8 cellular contexts compared by ENCODE assay signal in the genomic region with DNA sequence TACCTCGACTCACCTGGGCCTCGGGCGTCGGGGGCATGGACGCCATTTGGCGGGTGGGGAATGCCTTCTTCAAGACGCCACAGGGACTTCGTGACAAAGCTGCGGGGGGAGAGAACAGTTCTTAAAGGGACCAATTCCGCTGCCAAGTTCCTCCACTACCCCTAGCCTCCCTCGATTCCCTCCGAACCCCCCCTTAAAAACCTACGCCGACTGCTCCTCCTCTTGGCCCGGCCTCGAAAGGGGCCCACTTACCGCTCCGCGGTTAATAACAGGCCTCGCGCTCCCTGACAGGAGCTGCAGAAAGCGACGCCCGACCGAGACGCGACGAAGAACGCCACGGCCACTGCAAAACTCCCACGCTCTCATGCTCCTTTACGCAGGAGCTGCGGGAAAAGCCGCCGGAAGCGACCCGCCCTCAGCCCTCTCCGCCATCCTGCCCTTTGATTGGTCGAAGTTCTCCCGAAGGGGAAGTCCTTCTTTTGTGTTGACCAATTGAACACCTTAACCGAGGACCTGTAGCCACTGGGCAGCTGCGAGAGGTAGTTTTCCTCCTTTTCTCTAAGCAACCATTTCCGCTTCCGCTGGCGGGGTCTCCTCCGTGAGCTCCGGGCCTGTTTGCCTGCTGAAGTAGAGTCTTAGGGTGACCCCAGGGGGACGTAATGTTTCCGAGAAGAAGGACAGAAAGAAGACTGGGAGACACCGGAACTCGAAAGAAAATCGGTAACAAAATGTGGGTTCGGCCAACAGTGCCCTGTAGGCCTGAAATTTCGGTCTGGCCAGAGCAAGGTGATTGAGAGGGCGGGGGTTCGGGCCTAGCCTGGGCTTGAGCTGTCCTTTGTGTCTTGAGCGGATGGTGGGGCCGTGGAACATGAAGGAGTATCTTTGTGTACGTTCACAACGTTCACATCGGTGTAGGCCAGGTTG. TPM values are rescaled to one million over a fixed set of nuclear protein-coding genes. Genes with fewer than 3 reads are reported as not detected.
DNase-seq lines count a peak whose midpoint lies in the region; ATAC-seq and TF ChIP-seq lines count a peak whose summit lies in the region.

A gene (plus strand): TSS at position 573 of the 924 bp plus-strand sequence. CDS start 32,548 bp downstream, outside the sequence.
A gene with protein sequence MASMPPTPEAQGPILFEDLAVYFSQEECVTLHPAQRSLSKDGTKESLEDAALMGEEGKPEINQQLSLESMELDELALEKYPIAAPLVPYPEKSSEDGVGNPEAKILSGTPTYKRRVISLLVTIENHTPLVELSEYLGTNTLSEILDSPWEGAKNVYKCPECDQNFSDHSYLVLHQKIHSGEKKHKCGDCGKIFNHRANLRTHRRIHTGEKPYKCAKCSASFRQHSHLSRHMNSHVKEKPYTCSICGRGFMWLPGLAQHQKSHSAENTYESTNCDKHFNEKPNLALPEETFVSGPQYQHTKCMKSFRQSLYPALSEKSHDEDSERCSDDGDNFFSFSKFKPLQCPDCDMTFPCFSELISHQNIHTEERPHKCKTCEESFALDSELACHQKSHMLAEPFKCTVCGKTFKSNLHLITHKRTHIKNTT (minus strand): TSS at position 397 of the 924 bp plus-strand sequence. CDS start 351 bp downstream, at position 46.

- peaks cover 36% of the 10 kb centered on the region for H3K79me2 ChIP-seq in ACC112 (ENCODE audit: control insufficient read depth, insufficient read depth, low read length, unreplicated experiment)

- intact Hi-C loops in dorsolateral prefrontal cortex (cut with DNase I), result no loop called here

- H3K4me3 ChIP-seq in ACC112 (ENCODE audit: low read depth, low read length), result peak within 1 kb of the TSS; percentile 87
- peak within 1 kb of the TSS; percentile 42 to 82 (median 65) for H3K4me3 ChIP-seq in dorsolateral prefrontal cortex
- H3K4me3 ChIP-seq in liver (ENCODE audit: low read depth in 1 of 3, low read length in 3 of 3), result peak within 1 kb of the TSS; percentile 62 to 89 (median 83)

- TF ChIP-seq CTCF in dorsolateral prefrontal cortex (IDR thresholded peaks at IDR 0.05 in 54 of 56, conservative IDR thresholded peaks at IDR 0.05 in 2 of 56; ENCODE audit: low read depth in 1 of 56, partially characterized antibody in 56 of 56) (peak in 1 of 56 donors; percentile 25), liver (IDR thresholded peaks at IDR 0.05; ENCODE audit: low read depth, low read length, missing input control) (no peak)

- H3K4me1 ChIP-seq in ACC112 (ENCODE audit: control insufficient read depth, insufficient read depth, low read length, unreplicated experiment) (peaks cover 6% of the 10 kb centered on the region), liver (ENCODE audit: control insufficient read depth in 4 of 4, insufficient read depth in 4 of 4, low read length in 3 of 4) (peaks cover 0 to 16% (median 8%) of the 10 kb centered on the region in 4 donors)

- H3K36me3 ChIP-seq in ACC112 (ENCODE audit: insufficient read depth, low read length) (peaks cover 16% of the 10 kb centered on the region), liver (ENCODE audit: control insufficient read depth in 4 of 4, insufficient read depth in 3 of 4, low read depth in 1 of 4, low read length in 3 of 4) (peaks cover 0 to 15% (median 4%) of the 10 kb centered on the region in 4 donors)

- H3K27ac ChIP-seq in ACC112 (ENCODE audit: low read depth, low read length), result peak within 1 kb of the TSS; percentile 84
- peak within 1 kb of the TSS in 49 of 59 donors; percentile 10 to 86 (median 62) for H3K27ac ChIP-seq in dorsolateral prefrontal cortex
- H3K27ac ChIP-seq in liver (ENCODE audit: low read depth in 1 of 2, low read length in 2 of 2), result peak within 1 kb of the TSS; percentile 25 to 41

- peak within 1 kb of the TSS; percentile 45 to 75 for H3K9ac ChIP-seq in liver (ENCODE audit: low read depth in 1 of 2, low read length in 2 of 2)

- H3K27me3 ChIP-seq in ACC112 (ENCODE audit: insufficient read depth, low read length) (no peaks in the 10 kb centered on the region), dorsolateral prefrontal cortex (no peaks in the 10 kb centered on the region), liver (ENCODE audit: control insufficient read depth in 4 of 4, insufficient read depth in 4 of 4, low read length in 3 of 4) (no peaks in the 10 kb centered on the region)

- H2AFZ ChIP-seq in ACC112 (ENCODE audit: low read length, unreplicated experiment), result peak within 1 kb of the TSS; percentile 59

- peak; percentile 7 to 29 for TF ChIP-seq RAD21 in liver (IDR thresholded peaks at IDR 0.05)

- H3K9me3 ChIP-seq in liver (ENCODE audit: control insufficient read depth in 4 of 4, low read length in 3 of 4), result peaks cover 0 to 12% (median 4%) of the 10 kb centered on the region in 4 donors

- 36% methylated on average over 61 of the region's 61 CpGs for WGBS in liver

- peak; percentile 86 for ATAC-seq in GM18870 (IDR thresholded peaks at IDR 0.05; ENCODE audit: unreplicated experiment)
- ATAC-seq in HG03159 (IDR thresholded peaks at IDR 0.05; ENCODE audit: unreplicated experiment), result peak; percentile 80

- DNase-seq in NCI-H460 (ENCODE audit: extremely low read depth, low read depth) (peak; percentile 93), dorsolateral prefrontal cortex (peak; percentile 64 to 90 (median 85))
- DNase-seq in activated CD4-positive, alpha-beta T cell treated with anti-CD3 and anti-CD28 coated beads, Interleukin-2, amount 50 U/mL, for 48 hours, result peak; percentile 78 to 83
- DNase-seq in stimulated activated CD4-positive, alpha-beta T cell treated with anti-CD3 and anti-CD28 coated beads, Interleukin-4, amount 100 ng/mL, for 1 hour, result peak; percentile 72

TF ChIP-seq in liver, 16 proteins besides CTCF, POLR2A, EP300 and RAD21 (continues in another document):
- TF ChIP-seq HNF4G (IDR thresholded peaks at IDR 0.05) (no peak), YY1 (IDR thresholded peaks at IDR 0.05) (peak; percentile 52), NR2F2 (IDR thresholded peaks at IDR 0.05) (no peak), JUND (IDR thresholded peaks at IDR 0.05) (no peak), GABPA (IDR thresholded peaks at IDR 0.05 in 1 of 2, conservative IDR thresholded peaks at IDR 0.05 in 1 of 2) (peak; percentile 83 to 93), FOXA2 (IDR thresholded peaks at IDR 0.05) (no peak), HNF4A (conservative IDR thresholded peaks at IDR 0.05) (no peak), TAF1 (conservative IDR thresholded peaks at IDR 0.05) (no peak), EGR1 (IDR thresholded peaks at IDR 0.05; ENCODE audit: low read depth in 2 of 2) (peak; percentile 24 to 45), FOXA1 (IDR thresholded peaks at IDR 0.05) (no peak), SP1 (IDR thresholded peaks at IDR 0.05) (peak; percentile 50), RXRA (IDR thresholded peaks at IDR 0.05) (no peak)
- TF ChIP-seq, protein P1, sequence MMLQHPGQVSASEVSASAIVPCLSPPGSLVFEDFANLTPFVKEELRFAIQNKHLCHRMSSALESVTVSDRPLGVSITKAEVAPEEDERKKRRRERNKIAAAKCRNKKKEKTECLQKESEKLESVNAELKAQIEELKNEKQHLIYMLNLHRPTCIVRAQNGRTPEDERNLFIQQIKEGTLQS (IDR thresholded peaks at IDR 0.05), result no peak
- TF ChIP-seq, protein P2, sequence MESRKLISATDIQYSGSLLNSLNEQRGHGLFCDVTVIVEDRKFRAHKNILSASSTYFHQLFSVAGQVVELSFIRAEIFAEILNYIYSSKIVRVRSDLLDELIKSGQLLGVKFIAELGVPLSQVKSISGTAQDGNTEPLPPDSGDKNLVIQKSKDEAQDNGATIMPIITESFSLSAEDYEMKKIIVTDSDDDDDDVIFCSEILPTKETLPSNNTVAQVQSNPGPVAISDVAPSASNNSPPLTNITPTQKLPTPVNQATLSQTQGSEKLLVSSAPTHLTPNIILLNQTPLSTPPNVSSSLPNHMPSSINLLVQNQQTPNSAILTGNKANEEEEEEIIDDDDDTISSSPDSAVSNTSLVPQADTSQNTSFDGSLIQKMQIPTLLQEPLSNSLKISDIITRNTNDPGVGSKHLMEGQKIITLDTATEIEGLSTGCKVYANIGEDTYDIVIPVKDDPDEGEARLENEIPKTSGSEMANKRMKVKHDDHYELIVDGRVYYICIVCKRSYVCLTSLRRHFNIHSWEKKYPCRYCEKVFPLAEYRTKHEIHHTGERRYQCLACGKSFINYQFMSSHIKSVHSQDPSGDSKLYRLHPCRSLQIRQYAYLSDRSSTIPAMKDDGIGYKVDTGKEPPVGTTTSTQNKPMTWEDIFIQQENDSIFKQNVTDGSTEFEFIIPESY (IDR thresholded peaks at IDR 0.05), result no peak
- TF ChIP-seq, protein P3, sequence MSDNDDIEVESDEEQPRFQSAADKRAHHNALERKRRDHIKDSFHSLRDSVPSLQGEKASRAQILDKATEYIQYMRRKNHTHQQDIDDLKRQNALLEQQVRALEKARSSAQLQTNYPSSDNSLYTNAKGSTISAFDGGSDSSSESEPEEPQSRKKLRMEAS (IDR thresholded peaks at IDR 0.05), result peak; percentile 60

RNA-seq across cellular contexts. Expression of the first gene that starts in this region (rescaled TPM):
- total RNA-seq in NCI-H460 (2014; rRNA removed; shearing (Covaris generic)), result 16.7 and 18.9 TPM in 2 replicates
- polyA plus RNA-seq in NCI-H460 (2014; cell fraction: nucleus; rRNA removed), result 9.8 and 20.1 TPM in 2 replicates
- total RNA-seq in dorsolateral prefrontal cortex, result 10 to 100 TPM; 35.7 to 71.0 (median 51.2) TPM
- 10 to 100 TPM; 11.3 to 21.3 TPM for total RNA-seq in liver
- 10 to 100 TPM; 29.9 to 41.3 TPM for polyA plus RNA-seq in liver

RNA-seq across cellular contexts. Expression of the second gene that starts in this region (rescaled TPM):
- 4.4 and 5.6 TPM in 2 replicates for total RNA-seq in NCI-H460 (2014; rRNA removed; shearing (Covaris generic))
- polyA plus RNA-seq in NCI-H460 (2014; cell fraction: nucleus; rRNA removed), result 5.0 and 6.6 TPM in 2 replicates
- total RNA-seq in dorsolateral prefrontal cortex, result 1 to 10 TPM; 2.8 to 7.5 (median 4.5) TPM
- 1 to 10 TPM; 1.2 to 1.7 TPM for total RNA-seq in liver
- polyA plus RNA-seq in liver, result under 1 TPM; 0.53 to 0.54 TPM

Comparison
In these comparisons a context has a peak if more than half of its experiments do, and no peak if none do; other contexts are left out.
1. Peak in every context shown above with its lines: DNase-seq, ATAC-seq, H3K4me3 ChIP-seq and H3K27ac ChIP-seq.
2. H3K27ac ChIP-seq: peak in every context shown above with its lines; median percentile 84 in ACC112; 62 in dorsolateral prefrontal cortex; 33 in liver.